In the genomic region with DNA sequence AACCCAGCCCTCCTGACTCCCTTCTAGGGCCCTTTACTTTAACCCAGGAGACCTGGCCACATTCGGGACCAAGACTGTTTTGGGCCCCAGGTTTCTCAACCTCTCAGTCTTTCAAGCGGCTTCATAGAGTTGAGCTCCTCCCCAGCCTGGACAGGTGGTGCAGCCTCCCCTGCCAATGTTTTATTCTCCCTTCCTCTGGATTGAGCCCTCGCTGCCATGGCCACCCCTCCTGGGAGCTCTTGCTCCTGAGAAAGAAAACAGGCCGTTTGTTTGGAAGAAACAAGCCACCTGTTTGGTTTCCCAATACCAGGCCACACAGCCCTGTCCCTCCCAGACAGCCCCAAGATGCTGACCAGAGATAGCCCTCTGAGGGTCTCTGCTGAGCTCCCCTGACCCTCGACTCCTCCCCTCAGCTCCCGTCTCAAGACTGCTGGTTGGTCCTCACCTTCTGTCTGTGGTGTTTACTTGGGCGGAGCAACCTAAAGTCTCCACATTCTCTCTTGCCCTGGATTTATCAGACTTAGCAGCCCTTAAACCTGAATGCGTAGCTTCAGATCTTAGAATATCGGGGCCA, we compare ENCODE assay signal across 13 cellular contexts. TPM values are rescaled to one million over a fixed set of nuclear protein-coding genes. Genes with fewer than 3 reads are reported as not detected.
DNase-seq lines count a peak whose midpoint lies in the region; ATAC-seq lines count a peak whose summit lies in the region.
"Had no signal": no experiment of that assay in that cellular context is flagged by ENCODE, and none has a peak within 500 bp of the region (broad histone marks: within the 10 kb centered on the region; RNA-seq: fewer than 3 reads in every experiment).

No MANE protein-coding gene starts in this region.

- H3K27ac Mint-ChIP-seq in activated T-helper 17 cell treated with anti-CD3 and anti-CD28 coated beads, Interleukin-2, amount 50 U/mL, for 72 hours: no peak overlapping the region
- H3K27ac Mint-ChIP-seq in natural killer cell treated with Interleukin-12 subunit alpha and Interleukin-12 subunit beta and Interleukin-15 and Interleukin-18, amount 100 ng/mL, for 72 hours: no peak overlapping the region

- peaks cover 61% of the 10 kb centered on the region for H3K4me1 ChIP-seq in BLaER1

- peak; percentile 2 for ATAC-seq in activated T-helper 17 cell treated with anti-CD3 and anti-CD28 coated beads, Interleukin-2, amount 50 U/mL, for 72 hours (replicated peaks)
- no peak for ATAC-seq in natural killer cell treated with Interleukin-12 subunit alpha and Interleukin-12 subunit beta and Interleukin-15 and Interleukin-18, amount 100 ng/mL, for 72 hours
- ATAC-seq in GM19455 (IDR thresholded peaks at IDR 0.05; ENCODE audit: unreplicated experiment): no peak

- peaks cover 24% of the 10 kb centered on the region for H3K27me3 Mint-ChIP-seq in activated T-helper 17 cell treated with anti-CD3 and anti-CD28 coated beads, Interleukin-2, amount 50 U/mL, for 72 hours
- peaks cover 14 to 16% of the 10 kb centered on the region in 2 donors for H3K27me3 Mint-ChIP-seq in natural killer cell treated with Interleukin-12 subunit alpha and Interleukin-12 subunit beta and Interleukin-15 and Interleukin-18, amount 100 ng/mL, for 72 hours

- peaks cover 35% of the 10 kb centered on the region for H3K27me3 ChIP-seq in BLaER1
- peaks cover 25% of the 10 kb centered on the region for H3K27me3 ChIP-seq in H7 (ENCODE audit: control insufficient read depth, insufficient read depth, low read length)

- peaks cover 7% of the 10 kb centered on the region for H4K20me1 ChIP-seq in BLaER1

- DNase-seq in H7: peak; percentile 59
- DNase-seq in natural killer cell treated with Interleukin-12 subunit alpha and Interleukin-12 subunit beta and Interleukin-15 and Interleukin-18, amount 100 ng/mL, for 72 hours (ENCODE audit: low spot score): no peak
- no peak for DNase-seq in epidermal melanocyte (ENCODE audit: insufficient read length, low spot score)
- DNase-seq in NCI-H187 treated with DMSO at 0.1 percent for 48 hours (lab: John Stamatoyannopoulos, UW): no peak
- no peak for DNase-seq in germinal center (ENCODE audit: low spot score)
- DNase-seq: NCI-H2029 treated with DMSO at 0.1 percent for 48 hours; stimulated activated CD8-positive, alpha-beta memory T cell treated with anti-CD3 and anti-CD28 coated beads, Interleukin-4, amount 100 ng/mL, for 48 hours had no signal

- peak overlapping the region; percentile 32; the same call in 1 of the 2 replicates for H3K27ac ChIP-seq in BLaER1
- H3K27ac ChIP-seq: neutrophil, VCaP had no signal

- no peaks in the 10 kb centered on the region for H3K36me3 ChIP-seq in BLaER1
- no peaks in the 10 kb centered on the region for H3K36me3 ChIP-seq in H7 (replicated peaks; ENCODE audit: control insufficient read depth, insufficient read depth, low read length)
- H3K36me3 ChIP-seq: neutrophil had no signal

- H3K4me3 ChIP-seq in BLaER1 (peak overlapping the region; percentile 48; the same call in 1 of the 2 replicates), H7 (ENCODE audit: insufficient read depth, low read depth, low read length) (no peak overlapping the region)

- H3K4me1 Mint-ChIP-seq in activated T-helper 17 cell treated with anti-CD3 and anti-CD28 coated beads, Interleukin-2, amount 50 U/mL, for 72 hours: peaks cover 10% of the 10 kb centered on the region
- H3K4me1 Mint-ChIP-seq in natural killer cell treated with Interleukin-12 subunit alpha and Interleukin-12 subunit beta and Interleukin-15 and Interleukin-18, amount 100 ng/mL, for 72 hours (ENCODE audit: low read depth in 2 of 2): peaks cover 18 to 24% of the 10 kb centered on the region in 2 donors

- H3K9ac ChIP-seq in BLaER1: no peak overlapping the region

- H3K4me3 Mint-ChIP-seq in activated T-helper 17 cell treated with anti-CD3 and anti-CD28 coated beads, Interleukin-2, amount 50 U/mL, for 72 hours: peak overlapping the region; percentile 49
- H3K4me3 Mint-ChIP-seq in natural killer cell treated with Interleukin-12 subunit alpha and Interleukin-12 subunit beta and Interleukin-15 and Interleukin-18, amount 100 ng/mL, for 72 hours: peak overlapping the region; percentile 58

- H3K36me3 Mint-ChIP-seq in activated T-helper 17 cell treated with anti-CD3 and anti-CD28 coated beads, Interleukin-2, amount 50 U/mL, for 72 hours (ENCODE audit: low read depth): no peaks in the 10 kb centered on the region
- no peaks in the 10 kb centered on the region for H3K36me3 Mint-ChIP-seq in natural killer cell treated with Interleukin-12 subunit alpha and Interleukin-12 subunit beta and Interleukin-15 and Interleukin-18, amount 100 ng/mL, for 72 hours
- H3K36me3 Mint-ChIP-seq: IgD-negative memory B cell had no signal

- H3K4me2 ChIP-seq in BLaER1: peak overlapping the region; percentile 98

- H3K9me3 ChIP-seq in BLaER1: no peaks in the 10 kb centered on the region
- H3K9me3 ChIP-seq: neutrophil had no signal

- H3K9me3 Mint-ChIP-seq in activated T-helper 17 cell treated with anti-CD3 and anti-CD28 coated beads, Interleukin-2, amount 50 U/mL, for 72 hours: no peaks in the 10 kb centered on the region
- no peaks in the 10 kb centered on the region for H3K9me3 Mint-ChIP-seq in natural killer cell treated with Interleukin-12 subunit alpha and Interleukin-12 subunit beta and Interleukin-15 and Interleukin-18, amount 100 ng/mL, for 72 hours
- H3K9me3 Mint-ChIP-seq: IgD-negative memory B cell had no signal

RNA-seq across cellular contexts. Expression of a gene that starts 3.3 kb away (rescaled TPM):
- 9.8 and 11.9 TPM in 2 replicates for total RNA-seq in H7 (2014; rRNA removed; shearing (Covaris generic))
- not detected for total RNA-seq in activated T-helper 17 cell treated with anti-CD3 and anti-CD28 coated beads, Interleukin-2, amount 50 U/mL, for 72 hours
- not detected for total RNA-seq in natural killer cell treated with Interleukin-12 subunit alpha and Interleukin-12 subunit beta and Interleukin-15 and Interleukin-18, amount 100 ng/mL, for 72 hours

Comparison
In these comparisons a context has a peak if more than half of its experiments do, and no peak if none do; other contexts are left out.
1. RNA of a gene that starts 3.3 kb away (total RNA-seq): 9.8 to 11.9 TPM in H7; not detected in activated T-helper 17 cell treated with anti-CD3 and anti-CD28 coated beads, Interleukin-2, amount 50 U/mL, for 72 hours and not detected in natural killer cell treated with Interleukin-12 subunit alpha and Interleukin-12 subunit beta and Interleukin-15 and Interleukin-18, amount 100 ng/mL, for 72 hours; every median in the first group is over 10 times any median in the second.